15 cellular contexts compared by ENCODE assay signal in genomic region chr7:158702196-158702595, GRCh38. TPM values are rescaled to one million over a fixed set of nuclear protein-coding genes. Genes with fewer than 3 reads are reported as not detected.
DNase-seq lines count a peak whose midpoint lies in the region; ATAC-seq and TF ChIP-seq lines count a peak whose summit lies in the region.
"Had no signal": no experiment of that assay in that cellular context is flagged by ENCODE, and none has a peak within 500 bp of the region (broad histone marks: within the 10 kb centered on the region; RNA-seq: fewer than 3 reads in every experiment).

No MANE protein-coding gene starts in this region.

- peaks cover 6 to 9% (median 8%) of the 10 kb centered on the region in 11 experiments for H3K9me3 ChIP-seq in BLaER1 treated with 17β-estradiol and CSF1 and Interleukin-3, amounts not matched to agents 10 nM and 100 nM (replicated peaks in 1 of 11)
- H3K9me3 ChIP-seq in T-helper 17 cell (ENCODE audit: control insufficient read depth, low read length, poor library complexity, severe bottlenecking): no peaks in the 10 kb centered on the region
- H3K9me3 ChIP-seq: lower lobe of right lung, neutrophil, suprapubic skin had no signal

- H3K4me1 Mint-ChIP-seq in GM23338: peaks cover 39% of the 10 kb centered on the region
- peaks cover 26% of the 10 kb centered on the region for H3K4me1 Mint-ChIP-seq in T-helper 17 cell

- peaks cover 4% of the 10 kb centered on the region; the same call in 1 of the 3 replicates for H3K9me3 Mint-ChIP-seq in GM23338
- H3K9me3 Mint-ChIP-seq: CD4-positive, alpha-beta memory T cell had no signal

- ATAC-seq in GM23338 (peak; percentile 38), T-helper 17 cell (no peak), HG02938 (IDR thresholded peaks at IDR 0.05; ENCODE audit: unreplicated experiment) (no peak)
- ATAC-seq: lower lobe of right lung, Panc1 had no signal

- no peaks in the 10 kb centered on the region for H3K9me2 ChIP-seq in GM23338 (ENCODE audit: insufficient read depth)

- no peak overlapping the region for H3K9ac ChIP-seq in BLaER1 treated with 17β-estradiol and CSF1 and Interleukin-3, amounts not matched to agents 10 nM and 100 nM

- no peak overlapping the region; a peak in 1 of 22 replicates for H3K27ac ChIP-seq in BLaER1 treated with 17β-estradiol and CSF1 and Interleukin-3, amounts not matched to agents 10 nM and 100 nM
- H3K27ac ChIP-seq in GM23338 (ENCODE audit: low read depth): peak overlapping the region; percentile 39
- H3K27ac ChIP-seq: hepatocyte, lower lobe of right lung, neutrophil, skin epidermis, suprapubic skin had no signal

- H3K4me1 ChIP-seq in BLaER1 treated with 17β-estradiol and CSF1 and Interleukin-3, amounts not matched to agents 10 nM and 100 nM: peaks cover 34 to 63% (median 41%) of the 10 kb centered on the region in 10 experiments
- H3K4me1 ChIP-seq in GM23338 (ENCODE audit: insufficient read depth): peaks cover 33% of the 10 kb centered on the region

- H3F3A ChIP-seq in GM23338 (replicated peaks; ENCODE audit: low read depth): no peaks in the 10 kb centered on the region; the same call in 1 of the 2 replicates

- H3K36me3 ChIP-seq in BLaER1 treated with 17β-estradiol and CSF1 and Interleukin-3, amounts not matched to agents 10 nM and 100 nM: peaks cover 1 to 64% (median 57%) of the 10 kb centered on the region in 11 experiments; a peak in 21 of 22 replicates
- H3K36me3 ChIP-seq in GM23338 (ENCODE audit: insufficient read depth): peaks cover 35% of the 10 kb centered on the region
- H3K36me3 ChIP-seq: lower lobe of right lung, neutrophil, suprapubic skin had no signal

- peak overlapping the region; percentile 74 for H3K27ac Mint-ChIP-seq in GM23338
- H3K27ac Mint-ChIP-seq in T-helper 17 cell: no peak overlapping the region

- DNase-seq in GM23338 (ENCODE audit: low spot score): peak; percentile 83
- no peak for DNase-seq in T-helper 17 cell
- DNase-seq in iPS DF 19.7 (ENCODE audit: low read depth, low spot score): peak; percentile 50
- DNase-seq in LoVo (ENCODE audit: low spot score): no peak
- no peak for DNase-seq in hepatic stellate cell (ENCODE audit: low spot score)
- DNase-seq: CD4-positive, alpha-beta memory T cell; lower lobe of right lung; T-helper 9 cell had no signal

- TF ChIP-seq CTCF in GM23338 (conservative IDR thresholded peaks at IDR 0.05; ENCODE audit: low read depth in 2 of 2): no peak

- H3K4me3 Mint-ChIP-seq in GM23338: peak overlapping the region; percentile 84
- H3K4me3 Mint-ChIP-seq in T-helper 17 cell: peak overlapping the region; percentile 12

- peaks cover 0 to 28% (median 7%) of the 10 kb centered on the region in 11 experiments; a peak in 9 of 22 replicates for H4K20me1 ChIP-seq in BLaER1 treated with 17β-estradiol and CSF1 and Interleukin-3, amounts not matched to agents 10 nM and 100 nM
- H4K20me1 ChIP-seq in GM23338 (replicated peaks; ENCODE audit: insufficient read depth): peaks cover 24% of the 10 kb centered on the region

- peak overlapping the region in 1 of 10 experiments; percentile 89; a peak in 2 of 20 replicates for H3K4me3 ChIP-seq in BLaER1 treated with 17β-estradiol and CSF1 and Interleukin-3, amounts not matched to agents 10 nM and 100 nM
- H3K4me3 ChIP-seq in GM23338: peak overlapping the region; percentile 91
- H3K4me3 ChIP-seq: hepatocyte, lower lobe of right lung, skin epidermis, suprapubic skin had no signal

- H3K36me3 Mint-ChIP-seq in GM23338 (ENCODE audit: low read depth) (peaks cover 47% of the 10 kb centered on the region), T-helper 17 cell (ENCODE audit: low read depth) (peaks cover 4% of the 10 kb centered on the region)

- no peaks in the 10 kb centered on the region for H3K27me3 ChIP-seq in BLaER1 treated with 17β-estradiol and CSF1 and Interleukin-3, amounts not matched to agents 10 nM and 100 nM
- no peaks in the 10 kb centered on the region for H3K27me3 ChIP-seq in GM23338 (ENCODE audit: insufficient read depth)
- H3K27me3 ChIP-seq: hepatocyte, neutrophil, suprapubic skin had no signal

- H3K27me3 Mint-ChIP-seq in GM23338 (ENCODE audit: insufficient read depth, low read depth, poor library complexity): peaks cover 2% of the 10 kb centered on the region
- H3K27me3 Mint-ChIP-seq in T-helper 17 cell: no peaks in the 10 kb centered on the region
- H3K27me3 Mint-ChIP-seq: CD4-positive, alpha-beta memory T cell had no signal

- peaks cover 64% of the 10 kb centered on the region for H3K79me2 ChIP-seq in GM23338 (replicated peaks; ENCODE audit: insufficient read depth)

- H2AFZ ChIP-seq in GM23338: no peak overlapping the region
- H2AFZ ChIP-seq: hepatocyte had no signal

- peak overlapping the region in 9 of 11 experiments; percentile 82 to 98 (median 97); a peak in 14 of 22 replicates for H3K4me2 ChIP-seq in BLaER1 treated with 17β-estradiol and CSF1 and Interleukin-3, amounts not matched to agents 10 nM and 100 nM
- H3K4me2 ChIP-seq in GM23338: peak overlapping the region; percentile 95

TF ChIP-seq in GM23338, 12 proteins besides CTCF, POLR2A, EP300 and RAD21 (continues in another document):
- no peak for TF ChIP-seq EZH2phosphoT487 (IDR thresholded peaks at IDR 0.05; ENCODE audit: unreplicated experiment)
- TF ChIP-seq EZH2 (IDR thresholded peaks at IDR 0.05; ENCODE audit: low read depth, unreplicated experiment): no peak
- TF ChIP-seq JUNB (IDR thresholded peaks at IDR 0.05; ENCODE audit: unreplicated experiment): no peak
- TF ChIP-seq POLR2AphosphoS5 (IDR thresholded peaks at IDR 0.05; ENCODE audit: low read depth): no peak
- no peak for TF ChIP-seq CREB1 (CRISPR knock-in tag; IDR thresholded peaks at IDR 0.05; ENCODE audit: low read depth)
- TF ChIP-seq REST (IDR thresholded peaks at IDR 0.05; ENCODE audit: unreplicated experiment): no peak

RNA-seq across cellular contexts. Expression of gene NCAPG2, which starts 2.4 kb away (rescaled TPM):
- 76.5 and 91.2 TPM in 2 replicates for total RNA-seq in GM23338 (2014; rRNA removed; shearing (Covaris generic))
- 34.0 and 38.7 TPM in 2 replicates for polyA plus RNA-seq in GM23338 (2016; fragmentation: Nextera tagmentation; extraction: Ambion mirVana)
- total RNA-seq in T-helper 17 cell: 10 to 100 TPM in 1 of 2 donors, 1 to 10 TPM in 1; 8.8 to 38.7 TPM

Comparison
In these comparisons a context has a peak if more than half of its experiments do, and no peak if none do; other contexts are left out.
1. DNase-seq: peak in GM23338 (single experiment) and iPS DF 19.7 (single experiment); none in T-helper 17 cell (0 of 3), LoVo (single experiment) and hepatic stellate cell (single experiment).